11 cellular contexts compared by ENCODE assay signal in the genomic region with DNA sequence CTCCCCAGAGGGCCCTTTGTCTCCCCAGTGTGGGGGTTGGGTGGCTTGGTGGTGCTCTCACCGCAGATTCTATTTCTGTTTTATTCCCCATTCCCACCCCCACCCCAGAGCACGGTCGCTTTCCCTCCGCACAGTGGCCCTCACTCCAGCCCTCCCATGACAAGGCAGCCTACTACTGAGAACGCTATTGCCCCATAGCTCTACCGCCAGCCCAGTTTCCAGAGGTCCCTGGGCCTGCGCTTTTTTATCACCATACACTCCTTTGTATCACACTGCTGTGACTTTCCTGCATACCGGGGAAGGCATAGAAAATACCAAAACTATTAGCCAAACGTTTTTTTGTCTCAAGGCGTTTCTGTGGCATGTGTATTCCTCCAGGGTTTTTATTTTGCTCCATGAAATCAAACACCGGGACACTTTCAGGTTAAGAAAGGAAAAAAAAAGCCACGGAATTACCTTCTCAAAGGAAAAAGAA. TPM values are rescaled to one million over a fixed set of nuclear protein-coding genes. Genes with fewer than 3 reads are reported as not detected.
A peak's percentile ranks its signal among the peaks of the same experiment; 100 is the strongest.
DNase-seq lines count a peak whose midpoint lies in the region; ATAC-seq, FAIRE-seq and TF ChIP-seq lines count a peak whose summit lies in the region.
"Had no signal": no experiment of that assay in that cellular context is flagged by ENCODE, and none has a peak within 500 bp of the region (broad histone marks: within the 10 kb centered on the region; RNA-seq: fewer than 3 reads in every experiment).

No MANE protein-coding gene starts in this region.

- no peak overlapping the region for H2BK15ac ChIP-seq in mesenchymal stem cell (ENCODE audit: low read depth, poor library complexity, severe bottlenecking)

- H3K36me3 ChIP-seq in astrocyte (ENCODE audit: insufficient read depth, low read length) (no peaks in the 10 kb centered on the region), mesenchymal stem cell (ENCODE audit: control insufficient read depth in 1 of 2, insufficient read depth in 2 of 2, low read depth in 1 of 2, low read length in 2 of 2) (no peaks in the 10 kb centered on the region)
- H3K36me3 ChIP-seq: neutrophil had no signal

- no peaks in the 10 kb centered on the region for H3K36me3 Mint-ChIP-seq in stimulated activated naive CD8-positive, alpha-beta T cell treated with anti-CD3 and anti-CD28 coated beads, Interleukin-15, Interleukin-2, amounts not matched to agents 100 ng/mL and 50 ng/mL, for 24 hours (ENCODE audit: low read depth)
- no peaks in the 10 kb centered on the region for H3K36me3 Mint-ChIP-seq in astrocyte (ENCODE audit: low read depth, unreplicated experiment)

- no peak overlapping the region for H3K23ac ChIP-seq in mesenchymal stem cell (ENCODE audit: low read length in 2 of 2)

- H3K4me3 Mint-ChIP-seq in stimulated activated naive CD8-positive, alpha-beta T cell treated with anti-CD3 and anti-CD28 coated beads, Interleukin-15, Interleukin-2, amounts not matched to agents 100 ng/mL and 50 ng/mL, for 24 hours: peak overlapping the region; percentile 51
- H3K4me3 Mint-ChIP-seq in astrocyte (ENCODE audit: unreplicated experiment): peak overlapping the region; percentile 78

- H3K79me1 ChIP-seq in mesenchymal stem cell (replicated peaks; ENCODE audit: low read length, poor library complexity, severe bottlenecking): no peaks in the 10 kb centered on the region

- H2AK5ac ChIP-seq in mesenchymal stem cell (ENCODE audit: low read length, severe bottlenecking): no peak overlapping the region

- H4K8ac ChIP-seq in mesenchymal stem cell (ENCODE audit: low read length): no peak overlapping the region

- H3K4me1 ChIP-seq in astrocyte (ENCODE audit: insufficient read depth, low read length) (no peaks in the 10 kb centered on the region), mesenchymal stem cell (ENCODE audit: control insufficient read depth, insufficient read depth, low read depth, low read length) (peaks cover 11% of the 10 kb centered on the region)

- H3K4me2 ChIP-seq in astrocyte (ENCODE audit: low read length) (peak overlapping the region; percentile 76), mesenchymal stem cell (ENCODE audit: low read length, poor library complexity, severe bottlenecking) (peak overlapping the region; percentile 84)

- H3K9ac ChIP-seq in astrocyte (ENCODE audit: low read length): no peak overlapping the region
- H3K9ac ChIP-seq in mesenchymal stem cell (ENCODE audit: low read length): no peak overlapping the region

- H2BK120ac ChIP-seq in mesenchymal stem cell (ENCODE audit: low read depth, low read length): no peak overlapping the region

- H3K9me3 Mint-ChIP-seq in stimulated activated naive CD8-positive, alpha-beta T cell treated with anti-CD3 and anti-CD28 coated beads, Interleukin-15, Interleukin-2, amounts not matched to agents 100 ng/mL and 50 ng/mL, for 24 hours: no peaks in the 10 kb centered on the region
- no peaks in the 10 kb centered on the region for H3K9me3 Mint-ChIP-seq in astrocyte (ENCODE audit: unreplicated experiment)

- H3K18ac ChIP-seq in mesenchymal stem cell (ENCODE audit: low read depth in 1 of 2, low read length in 2 of 2): no peak overlapping the region

- FAIRE-seq in astrocyte (lab: Jason Lieb, UNC): no peak
- FAIRE-seq: kidney had no signal

- H3K14ac ChIP-seq in mesenchymal stem cell (ENCODE audit: low read length in 2 of 2): no peak overlapping the region

- H2AFZ ChIP-seq in astrocyte (ENCODE audit: low read depth, low read length) (no peak overlapping the region), mesenchymal stem cell (ENCODE audit: low read depth, low read length) (no peak overlapping the region)

- H3K4ac ChIP-seq in mesenchymal stem cell (ENCODE audit: low read depth in 1 of 2, low read length in 2 of 2): no peak overlapping the region

- no peak overlapping the region for H3K4me3 ChIP-seq in astrocyte (ENCODE audit: insufficient read depth, low read depth, low read length)
- no peak overlapping the region for H3K4me3 ChIP-seq in mesenchymal stem cell (ENCODE audit: insufficient read depth in 1 of 2, low read depth in 1 of 2, low read length in 2 of 2)

- H3K4me1 Mint-ChIP-seq in stimulated activated naive CD8-positive, alpha-beta T cell treated with anti-CD3 and anti-CD28 coated beads, Interleukin-15, Interleukin-2, amounts not matched to agents 100 ng/mL and 50 ng/mL, for 24 hours (ENCODE audit: low read depth): no peaks in the 10 kb centered on the region
- peaks cover 2% of the 10 kb centered on the region for H3K4me1 Mint-ChIP-seq in astrocyte (ENCODE audit: low read depth, unreplicated experiment)

- WGBS in mesenchymal stem cell: 18% methylated on average over 12 of the region's 12 CpGs

- peaks cover 44% of the 10 kb centered on the region for H3K27me3 Mint-ChIP-seq in stimulated activated naive CD8-positive, alpha-beta T cell treated with anti-CD3 and anti-CD28 coated beads, Interleukin-15, Interleukin-2, amounts not matched to agents 100 ng/mL and 50 ng/mL, for 24 hours
- H3K27me3 Mint-ChIP-seq in astrocyte (ENCODE audit: low read depth, unreplicated experiment): peaks cover 72% of the 10 kb centered on the region

- H3K79me2 ChIP-seq in astrocyte (ENCODE audit: insufficient read depth, low read length): no peaks in the 10 kb centered on the region

- DNase-seq in stimulated activated naive CD8-positive, alpha-beta T cell treated with anti-CD3 and anti-CD28 coated beads, Interleukin-15, Interleukin-2, amounts not matched to agents 100 U/mL and 50 U/mL, for 24 hours: no peak
- no peak for DNase-seq in astrocyte (ENCODE audit: low read depth)
- DNase-seq in mesenchymal stem cell: no peak
- DNase-seq in DMS153 (lab: John Stamatoyannopoulos, UW): no peak
- DNase-seq in COLO829 (ENCODE audit: low spot score): no peak
- DNase-seq in NCI-H446 treated with DMSO at 0.1 percent for 48 hours (lab: John Stamatoyannopoulos, UW): no peak
- DNase-seq: SHP77 treated with DMSO at 0.1 percent for 48 hours had no signal

- no peak overlapping the region for H2BK12ac ChIP-seq in mesenchymal stem cell (ENCODE audit: low read length in 2 of 2)

- H2BK5ac ChIP-seq in mesenchymal stem cell (ENCODE audit: low read depth, low read length, poor library complexity, severe bottlenecking): no peak overlapping the region

- H3K9me3 ChIP-seq in astrocyte (ENCODE audit: insufficient read depth, low read depth, low read length): no peaks in the 10 kb centered on the region
- no peaks in the 10 kb centered on the region for H3K9me3 ChIP-seq in mesenchymal stem cell (ENCODE audit: control insufficient read depth, low read length)
- H3K9me3 ChIP-seq: neutrophil had no signal

- H4K20me1 ChIP-seq in astrocyte (ENCODE audit: insufficient read depth, low read length): no peaks in the 10 kb centered on the region

- TF ChIP-seq CTCF in astrocyte (IDR thresholded peaks at IDR 0.05; ENCODE audit: insufficient read depth, low read depth, low read length): no peak

- no peak for ATAC-seq in stimulated activated naive CD8-positive, alpha-beta T cell treated with anti-CD3 and anti-CD28 coated beads, Interleukin-15, Interleukin-2, amounts not matched to agents 100 U/mL and 50 U/mL, for 24 hours
- no peak for ATAC-seq in GM21825 (IDR thresholded peaks at IDR 0.05; ENCODE audit: unreplicated experiment)

- H3K27ac ChIP-seq in astrocyte (ENCODE audit: low read depth, low read length): no peak overlapping the region
- H3K27ac ChIP-seq in mesenchymal stem cell (ENCODE audit: low read length, poor library complexity, severe bottlenecking): no peak overlapping the region
- H3K27ac ChIP-seq: neutrophil had no signal

- no peak overlapping the region for H3K27ac Mint-ChIP-seq in stimulated activated naive CD8-positive, alpha-beta T cell treated with anti-CD3 and anti-CD28 coated beads, Interleukin-15, Interleukin-2, amounts not matched to agents 100 ng/mL and 50 ng/mL, for 24 hours
- no peak overlapping the region for H3K27ac Mint-ChIP-seq in astrocyte (ENCODE audit: unreplicated experiment)

- H4K91ac ChIP-seq in mesenchymal stem cell (ENCODE audit: low read length): no peak overlapping the region

- peaks cover 14% of the 10 kb centered on the region for H3K27me3 ChIP-seq in astrocyte (ENCODE audit: insufficient read depth, low read length)
- peaks cover 40 to 49% of the 10 kb centered on the region in 2 experiments for H3K27me3 ChIP-seq in mesenchymal stem cell (ENCODE audit: control insufficient read depth in 1 of 2, insufficient read depth in 1 of 2, low read length in 2 of 2)

RNA-seq across cellular contexts. Expression of gene AMER3, which starts 1.4 kb away (rescaled TPM):
- 0.07 TPM in 1 of 2 replicates, not detected in the other for total RNA-seq in astrocyte
- polyA plus RNA-seq in mesenchymal stem cell (2013, experiment 1 of 2): not detected
- not detected for polyA plus RNA-seq in mesenchymal stem cell (2013, experiment 2 of 2)
- total RNA-seq: kidney had no signal

RNA-seq across cellular contexts. Expression of gene GPR148, which starts 27.9 kb away (rescaled TPM):
- not detected in 2 replicates for total RNA-seq in astrocyte
- polyA plus RNA-seq in mesenchymal stem cell (2013, experiment 1 of 2): not detected
- polyA plus RNA-seq in mesenchymal stem cell (2013, experiment 2 of 2): not detected
- total RNA-seq: kidney had no signal
